In the genomic region with DNA sequence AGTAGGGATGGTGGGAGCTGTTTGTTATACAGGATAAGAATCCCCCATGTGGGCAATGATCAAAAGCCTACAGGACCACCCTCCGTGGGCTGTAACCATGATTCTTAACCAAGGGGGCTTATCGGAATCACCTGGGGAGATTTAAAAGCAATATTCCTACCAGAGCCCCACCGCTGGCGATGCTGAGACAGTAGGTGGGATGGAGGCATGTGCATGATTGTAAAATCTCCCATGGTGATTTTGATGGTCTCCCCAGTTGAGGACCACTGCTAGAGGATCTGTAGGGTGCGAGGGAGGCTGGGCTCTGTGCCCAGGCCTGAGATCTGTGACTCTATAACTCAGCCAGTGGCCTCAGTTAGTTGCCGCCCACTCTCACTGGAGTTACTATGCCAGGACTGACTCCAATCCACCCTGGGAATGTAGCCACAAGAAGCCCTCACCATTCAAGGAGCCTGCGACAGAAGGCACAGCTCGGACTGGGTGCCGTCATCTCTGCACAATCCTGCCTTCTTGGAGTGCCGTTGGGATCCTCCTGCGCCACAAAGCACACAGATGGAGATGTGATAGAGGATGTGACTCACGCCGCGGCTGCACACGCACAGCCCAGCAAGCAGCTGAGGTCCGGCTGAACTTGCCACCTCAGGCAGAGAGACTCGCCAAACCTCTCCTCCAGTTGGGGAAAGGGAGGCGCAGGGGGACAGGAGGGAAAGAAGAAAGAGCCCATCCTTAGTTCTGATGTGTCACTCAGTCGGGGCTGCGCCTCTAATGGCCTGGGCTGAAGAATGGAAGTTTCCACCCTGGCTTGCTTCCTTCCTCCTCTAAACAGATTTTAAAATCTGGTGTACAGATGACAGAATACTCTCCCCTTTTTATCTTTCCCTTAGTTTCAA, we compare ENCODE assay signal across 8 cellular contexts. TPM values are rescaled to one million over a fixed set of nuclear protein-coding genes. Genes with fewer than 3 reads are reported as not detected.
A peak's percentile ranks its signal among the peaks of the same experiment; 100 is the strongest.
DNase-seq lines count a peak whose midpoint lies in the region; ATAC-seq lines count a peak whose summit lies in the region.

No MANE protein-coding gene starts in this region.

- CTCF ChIA-PET in activated CD4-positive, alpha-beta T cell treated with anti-CD3 and anti-CD28 coated beads, Interleukin-2, amount 10 ng/mL, durations not matched to agents 7 days and 5 days (lab: Charles Lee), result interaction anchor here (0.6 to 1.3 kb wide), 6 partner anchors 10 to 1398 kb away, joined by 3 to 6 read pairs (median 4); a partner anchor contains a TSS

- peaks cover 10% of the 10 kb centered on the region for H3K4me1 Mint-ChIP-seq in activated CD4-positive, alpha-beta T cell treated with anti-CD3 and anti-CD28 coated beads, Interleukin-2, amount 10 ng/mL, durations not matched to agents 7 days and 5 days

- no peaks in the 10 kb centered on the region for H3K27me3 Mint-ChIP-seq in activated CD4-positive, alpha-beta T cell treated with anti-CD3 and anti-CD28 coated beads, Interleukin-2, amount 10 ng/mL, durations not matched to agents 7 days and 5 days

- ATAC-seq in GM21737 (IDR thresholded peaks at IDR 0.05; ENCODE audit: unreplicated experiment), result no peak

- H3K4me3 Mint-ChIP-seq in activated CD4-positive, alpha-beta T cell treated with anti-CD3 and anti-CD28 coated beads, Interleukin-2, amount 10 ng/mL, durations not matched to agents 7 days and 5 days, result no peak overlapping the region

- H3K36me3 Mint-ChIP-seq in activated CD4-positive, alpha-beta T cell treated with anti-CD3 and anti-CD28 coated beads, Interleukin-2, amount 10 ng/mL, durations not matched to agents 7 days and 5 days (ENCODE audit: low read depth), result no peaks in the 10 kb centered on the region

- no peaks in the 10 kb centered on the region for H3K9me3 Mint-ChIP-seq in activated CD4-positive, alpha-beta T cell treated with anti-CD3 and anti-CD28 coated beads, Interleukin-2, amount 10 ng/mL, durations not matched to agents 7 days and 5 days

- DNase-seq in AG08396 (ENCODE audit: low spot score) (peak; percentile 87), NCI-H2196 (lab: John Stamatoyannopoulos, UW; ENCODE audit: unreplicated experiment) (peak; percentile 56), dedifferentiated amniotic fluid mesenchymal stem cell (ENCODE audit: extremely low spot score) (peak; percentile 84), middle frontal gyrus (ENCODE audit: extremely low spot score, low spot score) (peak; percentile 40), DMS153 treated with DMSO at 0.1 percent for 48 hours (lab: John Stamatoyannopoulos, UW; ENCODE audit: unreplicated experiment) (no peak)
- DNase-seq in activated CD4-positive, alpha-beta T cell treated with anti-CD3 and anti-CD28 coated beads for 4 hours, result no peak
- DNase-seq in activated CD4-positive, alpha-beta T cell treated with anti-CD3 and anti-CD28 coated beads, Interleukin-2, amount 10 ng/mL, durations not matched to agents 7 days and 5 days, result no peak

- H3K27ac Mint-ChIP-seq in activated CD4-positive, alpha-beta T cell treated with anti-CD3 and anti-CD28 coated beads, Interleukin-2, amount 10 ng/mL, durations not matched to agents 7 days and 5 days, result no peak overlapping the region

- POLR2A ChIA-PET in activated CD4-positive, alpha-beta T cell treated with anti-CD3 and anti-CD28 coated beads, Interleukin-2, amount 10 ng/mL, durations not matched to agents 7 days and 5 days (lab: Charles Lee), result no interaction called here

RNA-seq across cellular contexts. Expression of gene AKNAD1, which starts 26.5 kb away (rescaled TPM):
- not detected for total RNA-seq in activated CD4-positive, alpha-beta T cell treated with anti-CD3 and anti-CD28 coated beads, Interleukin-2, amount 10 ng/mL, durations not matched to agents 7 days and 5 days

RNA-seq across cellular contexts. Expression of gene GPSM2, which starts 46.4 kb away (rescaled TPM):
- 10 to 100 TPM; 44.8 to 52.0 TPM for total RNA-seq in activated CD4-positive, alpha-beta T cell treated with anti-CD3 and anti-CD28 coated beads, Interleukin-2, amount 10 ng/mL, durations not matched to agents 7 days and 5 days

Comparison
In these comparisons a context has a peak if more than half of its experiments do, and no peak if none do; other contexts are left out.
1. DNase-seq: peak in AG08396 (single experiment), NCI-H2196 (single experiment), dedifferentiated amniotic fluid mesenchymal stem cell (single experiment) and middle frontal gyrus (single experiment); none in activated CD4-positive, alpha-beta T cell treated with anti-CD3 and anti-CD28 coated beads for 4 hours (0 of 2), DMS153 treated with DMSO at 0.1 percent for 48 hours (single experiment) and activated CD4-positive, alpha-beta T cell treated with anti-CD3 and anti-CD28 coated beads, Interleukin-2, amount 10 ng/mL, durations not matched to agents 7 days and 5 days (single experiment).